8 cellular contexts compared by ENCODE assay signal in the genomic region with DNA sequence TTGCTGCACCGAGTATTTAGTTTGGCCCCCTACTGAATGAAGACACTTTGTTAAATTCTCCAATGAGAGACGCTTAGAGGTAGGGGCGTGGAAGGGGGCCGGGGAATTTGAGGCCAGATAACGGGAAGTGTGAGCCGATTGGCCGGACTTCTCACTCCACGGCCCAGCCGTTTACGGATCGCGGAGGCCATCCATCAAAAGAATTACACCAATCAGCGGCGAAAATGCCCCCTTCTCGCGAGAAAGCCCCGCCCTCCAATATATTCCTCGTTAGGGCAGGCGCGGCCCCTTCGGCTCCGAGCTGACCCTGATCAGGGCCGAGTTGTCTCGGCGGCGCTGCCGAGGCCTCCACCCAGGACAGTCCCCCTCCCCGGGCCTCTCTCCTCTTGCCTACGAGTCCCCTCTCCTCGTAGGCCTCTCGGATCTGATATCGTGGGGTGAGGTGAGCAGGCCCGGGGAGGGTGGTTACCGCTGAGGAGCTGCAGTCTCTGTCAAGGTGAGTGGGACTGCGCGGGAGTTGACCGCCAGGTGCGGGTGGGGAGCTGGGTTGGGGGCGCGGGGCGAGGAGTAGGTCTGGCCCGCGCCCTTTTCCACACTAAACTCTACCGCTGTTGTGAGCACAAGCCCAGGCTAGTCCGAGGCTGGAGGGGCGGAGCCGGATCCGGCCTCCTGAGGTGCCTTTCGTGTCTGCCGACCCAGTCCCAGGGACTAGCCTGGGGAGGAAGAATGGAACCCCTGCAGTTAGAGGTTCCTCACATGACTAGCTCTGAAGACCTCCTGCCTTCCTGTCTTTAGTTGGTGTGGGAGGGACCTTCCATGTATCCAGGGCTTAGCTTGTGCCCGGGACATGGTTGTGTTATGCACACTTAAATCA. TPM values are rescaled to one million over a fixed set of nuclear protein-coding genes. Genes with fewer than 3 reads are reported as not detected.
DNase-seq lines count a peak whose midpoint lies in the region; ATAC-seq and TF ChIP-seq lines count a peak whose summit lies in the region.

A gene with protein sequence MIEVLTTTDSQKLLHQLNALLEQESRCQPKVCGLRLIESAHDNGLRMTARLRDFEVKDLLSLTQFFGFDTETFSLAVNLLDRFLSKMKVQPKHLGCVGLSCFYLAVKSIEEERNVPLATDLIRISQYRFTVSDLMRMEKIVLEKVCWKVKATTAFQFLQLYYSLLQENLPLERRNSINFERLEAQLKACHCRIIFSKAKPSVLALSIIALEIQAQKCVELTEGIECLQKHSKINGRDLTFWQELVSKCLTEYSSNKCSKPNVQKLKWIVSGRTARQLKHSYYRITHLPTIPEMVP (plus strand): TSS at position 287 of the 874 bp plus-strand sequence. CDS start 1,662 bp downstream, outside the sequence.

- H3K27ac ChIP-seq in AG04450 (ENCODE audit: low read depth, low read length), result peak within 1 kb of the TSS; percentile 81
- H3K27ac ChIP-seq in caudate nucleus (ENCODE audit: low read depth, low read length), result peak within 1 kb of the TSS; percentile 90
- H3K27ac ChIP-seq in smooth muscle cell (ENCODE audit: low read depth), result peak within 1 kb of the TSS; percentile 93

- H3F3A ChIP-seq in smooth muscle cell (ENCODE audit: low read depth), result peaks cover 12% of the 10 kb centered on the region

- no peaks in the 10 kb centered on the region for H3K27me3 Mint-ChIP-seq in activated B cell treated with CpG ODN at 0.5 μM for 24 hours

- peak within 1 kb of the TSS; percentile 99 for H3K9ac ChIP-seq in smooth muscle cell (ENCODE audit: low read depth)

- POLR2A ChIA-PET in AG04450 (lab: Yijun Ruan, JAX) (interaction anchor here (0.9 to 1.5 kb wide), 5 partner anchors 10 to 222 kb away, joined by 4 to 20 read pairs (median 7); a partner anchor contains a TSS), activated B cell treated with CpG ODN at 0.5 μM for 24 hours (lab: Charles Lee) (interaction anchor here (0.8 to 3.6 kb wide), 7 partner anchors 23 to 479 kb away, joined by 3 to 91 read pairs (median 4); a partner anchor contains a TSS)

- H3K4me1 Mint-ChIP-seq in activated B cell treated with CpG ODN at 0.5 μM for 24 hours, result peaks cover 34% of the 10 kb centered on the region

- peak within 1 kb of the TSS; percentile 89 for H3K4me3 Mint-ChIP-seq in activated B cell treated with CpG ODN at 0.5 μM for 24 hours

- H3K9me3 Mint-ChIP-seq in activated B cell treated with CpG ODN at 0.5 μM for 24 hours, result no peaks in the 10 kb centered on the region

- H2AFZ ChIP-seq in smooth muscle cell (ENCODE audit: low read depth), result peak within 1 kb of the TSS; percentile 44

- no peak for TF ChIP-seq CTCF in AG04450 (IDR thresholded peaks at IDR 0.05; ENCODE audit: low read depth, low read length)
- TF ChIP-seq CTCF in activated B cell treated with CpG ODN at 0.5 μM for 24 hours (IDR thresholded peaks at IDR 0.05), result no peak
- TF ChIP-seq CTCF in smooth muscle cell (IDR thresholded peaks at IDR 0.05; ENCODE audit: borderline replicate concordance, insufficient read depth, poor library complexity, severe bottlenecking), result no peak

- peaks cover 45% of the 10 kb centered on the region for H3K79me2 ChIP-seq in smooth muscle cell (ENCODE audit: low read depth)

- DNase-seq in AG04450 (ENCODE audit: low read depth, low spot score), result peak; percentile 90
- peak; percentile 88 for DNase-seq in NCI-H2227 treated with DMSO at 0.1 percent for 48 hours (lab: John Stamatoyannopoulos, UW)
- peak; percentile 76 for DNase-seq in activated B cell treated with CpG ODN at 0.5 μM for 24 hours
- DNase-seq in caudate nucleus (lab: John Stamatoyannopoulos, UW), result peak; percentile 42 to 98 (median 91)
- DNase-seq in iPS-NIHi7 (ENCODE audit: extremely low spot score), result peak; percentile 96
- peak; percentile 76 for DNase-seq in smooth muscle cell (lab: John Stamatoyannopoulos, UW; ENCODE audit: unreplicated experiment)

- H3K36me3 ChIP-seq in smooth muscle cell (ENCODE audit: low read depth), result peaks cover 10% of the 10 kb centered on the region

- H3K4me3 ChIP-seq in AG04450 (ENCODE audit: low read depth, low read length), result peak within 1 kb of the TSS; percentile 95
- peak within 1 kb of the TSS; percentile 96 for H3K4me3 ChIP-seq in smooth muscle cell

- peak within 1 kb of the TSS; percentile 100 for H3K4me2 ChIP-seq in smooth muscle cell

- CTCF ChIA-PET in AG04450 (lab: Charles Lee), result interaction anchor here (0.6 kb wide), 1 partner anchor 24 kb away, joined by 3 read pairs; no protein-coding TSS in a partner anchor
- CTCF ChIA-PET in activated B cell treated with CpG ODN at 0.5 μM for 24 hours (lab: Charles Lee), result interaction anchor here (1.5 kb wide), 1 partner anchor 22 kb away, joined by 7 read pairs; a partner anchor contains a TSS

- ATAC-seq in GM18907 (IDR thresholded peaks at IDR 0.05; ENCODE audit: unreplicated experiment), result peak; percentile 97
- peak; percentile 97 for ATAC-seq in HG03159 (IDR thresholded peaks at IDR 0.05; ENCODE audit: unreplicated experiment)
- peak; percentile 97 for ATAC-seq in activated B cell treated with CpG ODN at 0.5 μM for 24 hours (ENCODE audit: low read depth)

- peaks cover 26% of the 10 kb centered on the region for H3K36me3 Mint-ChIP-seq in activated B cell treated with CpG ODN at 0.5 μM for 24 hours (ENCODE audit: low read depth)

- peak within 1 kb of the TSS; percentile 89 for H3K27ac Mint-ChIP-seq in activated B cell treated with CpG ODN at 0.5 μM for 24 hours

- intact Hi-C loops in activated B cell treated with CpG ODN at 0.5 μM for 24 hours (cut with micrococcal nuclease), result loop anchor here (1.0 kb wide), 3 partner anchors 23 to 478 kb away; a partner anchor contains a TSS

- H3K9me3 ChIP-seq in AG04450 (ENCODE audit: control insufficient read depth, insufficient read depth, low read length), result peaks cover 2% of the 10 kb centered on the region; the same call in 1 of the 2 replicates
- no peaks in the 10 kb centered on the region for H3K9me3 ChIP-seq in smooth muscle cell (replicated peaks; ENCODE audit: low read depth)

- WGBS in smooth muscle cell (ENCODE audit: low lambda C conversion rate), result 1% methylated on average over 51 of the region's 51 CpGs

- H3K4me1 ChIP-seq in smooth muscle cell (ENCODE audit: low read depth), result peaks cover 36% of the 10 kb centered on the region

- H3K27me3 ChIP-seq in AG04450 (ENCODE audit: control insufficient read depth, insufficient read depth, low read length) (no peaks in the 10 kb centered on the region), smooth muscle cell (ENCODE audit: low read depth) (no peaks in the 10 kb centered on the region)

- H4K20me1 ChIP-seq in smooth muscle cell (ENCODE audit: low read depth), result peaks cover 50% of the 10 kb centered on the region

RNA-seq across cellular contexts. Expression of the gene that starts here (rescaled TPM):
- polyA plus RNA-seq in AG04450 (2011; rRNA removed), result 236 and 325 TPM in 2 replicates
- polyA minus RNA-seq in AG04450 (2011; rRNA and poly(A)+ RNA removed), result 156 and 253 TPM in 2 replicates
- total RNA-seq in activated B cell treated with CpG ODN at 0.5 μM for 24 hours, result 71.2 and 73.0 TPM in 2 replicates
- total RNA-seq in smooth muscle cell, result 247 and 293 TPM in 2 replicates
- 101 and 114 TPM in 2 replicates for polyA plus RNA-seq in smooth muscle cell

Comparison
In these comparisons a context has a peak if more than half of its experiments do, and no peak if none do; other contexts are left out.
1. Peak in every context shown above with its lines: DNase-seq, ATAC-seq, H3K4me3 ChIP-seq and H3K27ac ChIP-seq.